2 cellular contexts compared by ENCODE assay signal in the genomic region with DNA sequence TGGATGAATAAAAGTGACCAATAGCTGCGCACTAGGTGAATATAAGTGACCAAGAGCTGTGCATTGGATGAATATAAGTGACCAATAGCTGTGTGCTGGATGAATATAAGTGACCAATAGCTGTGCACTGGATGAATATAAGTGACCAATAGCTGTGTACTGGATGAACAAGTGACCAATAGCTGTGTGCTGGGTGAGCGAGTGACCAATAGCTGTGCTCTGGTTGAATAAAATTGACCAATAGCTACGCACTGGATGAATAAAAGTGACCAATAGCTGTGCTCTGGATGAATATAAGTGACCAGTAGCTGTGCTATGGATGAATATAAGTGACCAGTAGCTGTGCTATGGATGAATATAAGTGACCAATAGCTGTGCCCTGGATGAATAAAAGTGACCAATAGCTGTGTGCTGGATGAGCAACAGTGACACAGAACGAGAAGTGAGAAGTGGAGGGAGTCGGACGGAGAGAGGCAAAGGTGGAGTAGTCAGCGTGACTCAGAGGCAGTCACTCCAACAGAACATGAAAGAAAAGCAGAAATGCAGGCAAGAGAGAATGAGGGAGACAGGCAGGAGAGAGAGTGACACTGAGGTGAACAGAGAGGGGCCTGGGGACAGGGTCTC.
TF ChIP-seq lines count a peak whose summit lies in the region.

No MANE protein-coding gene starts in this region.

TF ChIP-seq in WTC11, 78 proteins besides CTCF, POLR2A, EP300 and RAD21 (continued from another document):
- TF ChIP-seq, protein P1, sequence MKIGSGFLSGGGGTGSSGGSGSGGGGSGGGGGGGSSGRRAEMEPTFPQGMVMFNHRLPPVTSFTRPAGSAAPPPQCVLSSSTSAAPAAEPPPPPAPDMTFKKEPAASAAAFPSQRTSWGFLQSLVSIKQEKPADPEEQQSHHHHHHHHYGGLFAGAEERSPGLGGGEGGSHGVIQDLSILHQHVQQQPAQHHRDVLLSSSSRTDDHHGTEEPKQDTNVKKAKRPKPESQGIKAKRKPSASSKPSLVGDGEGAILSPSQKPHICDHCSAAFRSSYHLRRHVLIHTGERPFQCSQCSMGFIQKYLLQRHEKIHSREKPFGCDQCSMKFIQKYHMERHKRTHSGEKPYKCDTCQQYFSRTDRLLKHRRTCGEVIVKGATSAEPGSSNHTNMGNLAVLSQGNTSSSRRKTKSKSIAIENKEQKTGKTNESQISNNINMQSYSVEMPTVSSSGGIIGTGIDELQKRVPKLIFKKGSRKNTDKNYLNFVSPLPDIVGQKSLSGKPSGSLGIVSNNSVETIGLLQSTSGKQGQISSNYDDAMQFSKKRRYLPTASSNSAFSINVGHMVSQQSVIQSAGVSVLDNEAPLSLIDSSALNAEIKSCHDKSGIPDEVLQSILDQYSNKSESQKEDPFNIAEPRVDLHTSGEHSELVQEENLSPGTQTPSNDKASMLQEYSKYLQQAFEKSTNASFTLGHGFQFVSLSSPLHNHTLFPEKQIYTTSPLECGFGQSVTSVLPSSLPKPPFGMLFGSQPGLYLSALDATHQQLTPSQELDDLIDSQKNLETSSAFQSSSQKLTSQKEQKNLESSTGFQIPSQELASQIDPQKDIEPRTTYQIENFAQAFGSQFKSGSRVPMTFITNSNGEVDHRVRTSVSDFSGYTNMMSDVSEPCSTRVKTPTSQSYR (CRISPR knock-in tag; IDR thresholded peaks at IDR 0.05): no peak
TF ChIP-seq in WTC11: peak in this region for 1.

TF ChIP-seq in HepG2, 621 proteins besides CTCF, POLR2A, EP300 and RAD21 (continued from another document and continues in another):
- TF ChIP-seq, protein P2, sequence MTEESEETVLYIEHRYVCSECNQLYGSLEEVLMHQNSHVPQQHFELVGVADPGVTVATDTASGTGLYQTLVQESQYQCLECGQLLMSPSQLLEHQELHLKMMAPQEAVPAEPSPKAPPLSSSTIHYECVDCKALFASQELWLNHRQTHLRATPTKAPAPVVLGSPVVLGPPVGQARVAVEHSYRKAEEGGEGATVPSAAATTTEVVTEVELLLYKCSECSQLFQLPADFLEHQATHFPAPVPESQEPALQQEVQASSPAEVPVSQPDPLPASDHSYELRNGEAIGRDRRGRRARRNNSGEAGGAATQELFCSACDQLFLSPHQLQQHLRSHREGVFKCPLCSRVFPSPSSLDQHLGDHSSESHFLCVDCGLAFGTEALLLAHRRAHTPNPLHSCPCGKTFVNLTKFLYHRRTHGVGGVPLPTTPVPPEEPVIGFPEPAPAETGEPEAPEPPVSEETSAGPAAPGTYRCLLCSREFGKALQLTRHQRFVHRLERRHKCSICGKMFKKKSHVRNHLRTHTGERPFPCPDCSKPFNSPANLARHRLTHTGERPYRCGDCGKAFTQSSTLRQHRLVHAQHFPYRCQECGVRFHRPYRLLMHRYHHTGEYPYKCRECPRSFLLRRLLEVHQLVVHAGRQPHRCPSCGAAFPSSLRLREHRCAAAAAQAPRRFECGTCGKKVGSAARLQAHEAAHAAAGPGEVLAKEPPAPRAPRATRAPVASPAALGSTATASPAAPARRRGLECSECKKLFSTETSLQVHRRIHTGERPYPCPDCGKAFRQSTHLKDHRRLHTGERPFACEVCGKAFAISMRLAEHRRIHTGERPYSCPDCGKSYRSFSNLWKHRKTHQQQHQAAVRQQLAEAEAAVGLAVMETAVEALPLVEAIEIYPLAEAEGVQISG (CRISPR knock-in tag; IDR thresholded peaks at IDR 0.05): no peak
- TF ChIP-seq ZNF547 (CRISPR knock-in tag; IDR thresholded peaks at IDR 0.05): no peak
- no peak for TF ChIP-seq SRF (IDR thresholded peaks at IDR 0.05; ENCODE audit: low read depth, low read length)
- TF ChIP-seq ZNF644 (CRISPR knock-in tag; IDR thresholded peaks at IDR 0.05; ENCODE audit: low read depth): no peak
- TF ChIP-seq TBX3 (IDR thresholded peaks at IDR 0.05; ENCODE audit: borderline replicate concordance): peak; percentile 22; the same call in 1 of the 2 replicates
- TF ChIP-seq, protein P3, sequence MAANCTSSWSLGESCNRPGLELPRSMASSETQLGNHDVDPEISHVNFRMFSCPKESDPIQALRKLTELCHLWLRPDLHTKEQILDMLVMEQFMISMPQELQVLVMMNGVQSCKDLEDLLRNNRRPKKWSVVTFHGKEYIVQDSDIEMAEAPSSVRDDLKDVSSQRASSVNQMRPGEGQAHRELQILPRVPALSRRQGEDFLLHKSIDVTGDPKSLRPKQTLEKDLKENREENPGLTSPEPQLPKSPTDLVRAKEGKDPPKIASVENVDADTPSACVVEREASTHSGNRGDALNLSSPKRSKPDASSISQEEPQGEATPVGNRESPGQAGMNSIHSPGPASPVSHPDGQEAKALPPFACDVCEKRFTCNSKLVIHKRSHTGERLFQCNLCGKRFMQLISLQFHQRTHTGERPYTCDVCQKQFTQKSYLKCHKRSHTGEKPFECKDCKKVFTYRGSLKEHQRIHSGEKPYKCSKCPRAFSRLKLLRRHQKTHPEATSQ (CRISPR knock-in tag; IDR thresholded peaks at IDR 0.05; ENCODE audit: borderline replicate concordance): no peak
- TF ChIP-seq, protein P4, sequence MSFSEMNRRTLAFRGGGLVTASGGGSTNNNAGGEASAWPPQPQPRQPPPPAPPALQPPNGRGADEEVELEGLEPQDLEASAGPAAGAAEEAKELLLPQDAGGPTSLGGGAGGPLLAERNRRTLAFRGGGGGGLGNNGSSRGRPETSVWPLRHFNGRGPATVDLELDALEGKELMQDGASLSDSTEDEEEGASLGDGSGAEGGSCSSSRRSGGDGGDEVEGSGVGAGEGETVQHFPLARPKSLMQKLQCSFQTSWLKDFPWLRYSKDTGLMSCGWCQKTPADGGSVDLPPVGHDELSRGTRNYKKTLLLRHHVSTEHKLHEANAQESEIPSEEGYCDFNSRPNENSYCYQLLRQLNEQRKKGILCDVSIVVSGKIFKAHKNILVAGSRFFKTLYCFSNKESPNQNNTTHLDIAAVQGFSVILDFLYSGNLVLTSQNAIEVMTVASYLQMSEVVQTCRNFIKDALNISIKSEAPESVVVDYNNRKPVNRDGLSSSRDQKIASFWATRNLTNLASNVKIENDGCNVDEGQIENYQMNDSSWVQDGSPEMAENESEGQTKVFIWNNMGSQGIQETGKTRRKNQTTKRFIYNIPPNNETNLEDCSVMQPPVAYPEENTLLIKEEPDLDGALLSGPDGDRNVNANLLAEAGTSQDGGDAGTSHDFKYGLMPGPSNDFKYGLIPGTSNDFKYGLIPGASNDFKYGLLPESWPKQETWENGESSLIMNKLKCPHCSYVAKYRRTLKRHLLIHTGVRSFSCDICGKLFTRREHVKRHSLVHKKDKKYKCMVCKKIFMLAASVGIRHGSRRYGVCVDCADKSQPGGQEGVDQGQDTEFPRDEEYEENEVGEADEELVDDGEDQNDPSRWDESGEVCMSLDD (CRISPR knock-in tag; IDR thresholded peaks at IDR 0.05; ENCODE audit: borderline replicate concordance): no peak
- TF ChIP-seq ZFP37 (CRISPR knock-in tag; IDR thresholded peaks at IDR 0.05; ENCODE audit: borderline replicate concordance): 0 out of 2 replicates have a peak, but pooled peaks have one; percentile 10
- no peak for TF ChIP-seq GFI1 (CRISPR knock-in tag; IDR thresholded peaks at IDR 0.05; ENCODE audit: borderline replicate concordance)
- no peak for TF ChIP-seq ZKSCAN8 (CRISPR knock-in tag; IDR thresholded peaks at IDR 0.05; ENCODE audit: borderline replicate concordance)
- TF ChIP-seq, protein P5, sequence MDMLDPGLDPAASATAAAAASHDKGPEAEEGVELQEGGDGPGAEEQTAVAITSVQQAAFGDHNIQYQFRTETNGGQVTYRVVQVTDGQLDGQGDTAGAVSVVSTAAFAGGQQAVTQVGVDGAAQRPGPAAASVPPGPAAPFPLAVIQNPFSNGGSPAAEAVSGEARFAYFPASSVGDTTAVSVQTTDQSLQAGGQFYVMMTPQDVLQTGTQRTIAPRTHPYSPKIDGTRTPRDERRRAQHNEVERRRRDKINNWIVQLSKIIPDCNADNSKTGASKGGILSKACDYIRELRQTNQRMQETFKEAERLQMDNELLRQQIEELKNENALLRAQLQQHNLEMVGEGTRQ (IDR thresholded peaks at IDR 0.05; ENCODE audit: low read depth, low read length): no peak
- TF ChIP-seq, protein P5 (CRISPR knock-in tag; IDR thresholded peaks at IDR 0.05; ENCODE audit: borderline replicate concordance): no peak
- no peak for TF ChIP-seq ARHGAP35 (CRISPR knock-in tag; IDR thresholded peaks at IDR 0.05; ENCODE audit: borderline replicate concordance)
- TF ChIP-seq CBFB (CRISPR knock-in tag; IDR thresholded peaks at IDR 0.05): no peak
- TF ChIP-seq, protein P1 (CRISPR knock-in tag; IDR thresholded peaks at IDR 0.05; ENCODE audit: borderline replicate concordance): no peak
- no peak for TF ChIP-seq ELF4 (CRISPR knock-in tag; IDR thresholded peaks at IDR 0.05; ENCODE audit: borderline replicate concordance)
- TF ChIP-seq, protein P6, sequence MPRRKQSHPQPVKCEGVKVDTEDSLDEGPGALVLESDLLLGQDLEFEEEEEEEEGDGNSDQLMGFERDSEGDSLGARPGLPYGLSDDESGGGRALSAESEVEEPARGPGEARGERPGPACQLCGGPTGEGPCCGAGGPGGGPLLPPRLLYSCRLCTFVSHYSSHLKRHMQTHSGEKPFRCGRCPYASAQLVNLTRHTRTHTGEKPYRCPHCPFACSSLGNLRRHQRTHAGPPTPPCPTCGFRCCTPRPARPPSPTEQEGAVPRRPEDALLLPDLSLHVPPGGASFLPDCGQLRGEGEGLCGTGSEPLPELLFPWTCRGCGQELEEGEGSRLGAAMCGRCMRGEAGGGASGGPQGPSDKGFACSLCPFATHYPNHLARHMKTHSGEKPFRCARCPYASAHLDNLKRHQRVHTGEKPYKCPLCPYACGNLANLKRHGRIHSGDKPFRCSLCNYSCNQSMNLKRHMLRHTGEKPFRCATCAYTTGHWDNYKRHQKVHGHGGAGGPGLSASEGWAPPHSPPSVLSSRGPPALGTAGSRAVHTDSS (CRISPR knock-in tag; conservative IDR thresholded peaks at IDR 0.05): no peak
- TF ChIP-seq HMG20A (CRISPR knock-in tag; IDR thresholded peaks at IDR 0.05; ENCODE audit: borderline replicate concordance): no peak
- no peak for TF ChIP-seq CBX1 (IDR thresholded peaks at IDR 0.05; ENCODE audit: low read depth)
- TF ChIP-seq ZNF451 (CRISPR knock-in tag; IDR thresholded peaks at IDR 0.05): no peak
- TF ChIP-seq HOXA9 (CRISPR knock-in tag; IDR thresholded peaks at IDR 0.05; ENCODE audit: borderline replicate concordance): no peak
- TF ChIP-seq, protein P7, sequence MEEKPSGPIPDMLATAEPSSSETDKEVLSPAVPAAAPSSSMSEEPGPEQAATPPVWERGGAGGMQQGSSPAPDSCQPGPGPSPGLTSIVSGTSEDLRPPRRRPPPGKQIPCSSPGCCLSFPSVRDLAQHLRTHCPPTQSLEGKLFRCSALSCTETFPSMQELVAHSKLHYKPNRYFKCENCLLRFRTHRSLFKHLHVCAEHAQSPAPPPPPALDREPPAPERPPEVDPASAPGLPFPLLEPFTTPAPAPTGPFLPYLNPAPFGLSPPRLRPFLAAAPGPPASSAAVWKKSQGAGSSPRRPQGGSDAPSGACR (CRISPR knock-in tag; IDR thresholded peaks at IDR 0.05): no peak
- no peak for TF ChIP-seq RARG (CRISPR knock-in tag; IDR thresholded peaks at IDR 0.05; ENCODE audit: low read depth)
- peak; percentile 22; the same call in 1 of the 2 replicates for TF ChIP-seq BHLHE40 (IDR thresholded peaks at IDR 0.05; ENCODE audit: low read length)
- TF ChIP-seq, protein P8, sequence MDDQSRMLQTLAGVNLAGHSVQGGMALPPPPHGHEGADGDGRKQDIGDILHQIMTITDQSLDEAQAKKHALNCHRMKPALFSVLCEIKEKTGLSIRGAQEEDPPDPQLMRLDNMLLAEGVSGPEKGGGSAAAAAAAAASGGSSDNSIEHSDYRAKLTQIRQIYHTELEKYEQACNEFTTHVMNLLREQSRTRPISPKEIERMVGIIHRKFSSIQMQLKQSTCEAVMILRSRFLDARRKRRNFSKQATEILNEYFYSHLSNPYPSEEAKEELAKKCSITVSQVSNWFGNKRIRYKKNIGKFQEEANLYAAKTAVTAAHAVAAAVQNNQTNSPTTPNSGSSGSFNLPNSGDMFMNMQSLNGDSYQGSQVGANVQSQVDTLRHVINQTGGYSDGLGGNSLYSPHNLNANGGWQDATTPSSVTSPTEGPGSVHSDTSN (CRISPR knock-in tag; IDR thresholded peaks at IDR 0.05; ENCODE audit: borderline replicate concordance): no peak
- no peak for TF ChIP-seq BORCS8-MEF2B (CRISPR knock-in tag; IDR thresholded peaks at IDR 0.05)
- TF ChIP-seq ZNF446 (CRISPR knock-in tag; IDR thresholded peaks at IDR 0.05): 0 out of 2 replicates have a peak, but pooled peaks have one; percentile 25
- TF ChIP-seq, protein P9, sequence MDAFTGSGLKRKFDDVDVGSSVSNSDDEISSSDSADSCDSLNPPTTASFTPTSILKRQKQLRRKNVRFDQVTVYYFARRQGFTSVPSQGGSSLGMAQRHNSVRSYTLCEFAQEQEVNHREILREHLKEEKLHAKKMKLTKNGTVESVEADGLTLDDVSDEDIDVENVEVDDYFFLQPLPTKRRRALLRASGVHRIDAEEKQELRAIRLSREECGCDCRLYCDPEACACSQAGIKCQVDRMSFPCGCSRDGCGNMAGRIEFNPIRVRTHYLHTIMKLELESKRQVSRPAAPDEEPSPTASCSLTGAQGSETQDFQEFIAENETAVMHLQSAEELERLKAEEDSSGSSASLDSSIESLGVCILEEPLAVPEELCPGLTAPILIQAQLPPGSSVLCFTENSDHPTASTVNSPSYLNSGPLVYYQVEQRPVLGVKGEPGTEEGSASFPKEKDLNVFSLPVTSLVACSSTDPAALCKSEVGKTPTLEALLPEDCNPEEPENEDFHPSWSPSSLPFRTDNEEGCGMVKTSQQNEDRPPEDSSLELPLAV (CRISPR knock-in tag; conservative IDR thresholded peaks at IDR 0.05; ENCODE audit: low read depth): no peak
